ENCODE assay signal across 21 cellular contexts in genomic region chr3:58627941-58628340, GRCh38. TPM values are rescaled to one million over a fixed set of nuclear protein-coding genes. Genes with fewer than 3 reads are reported as not detected.
DNase-seq lines count a peak whose midpoint lies in the region; ATAC-seq and TF ChIP-seq lines count a peak whose summit lies in the region.
"Had no signal": no experiment of that assay in that cellular context is flagged by ENCODE, and none has a peak within 500 bp of the region (broad histone marks: within the 10 kb centered on the region; RNA-seq: fewer than 3 reads in every experiment).

No MANE protein-coding gene starts in this region.

- H3K27ac ChIP-seq in ACC112 (ENCODE audit: low read depth, low read length) (peak overlapping the region; percentile 78), Peyer's patch (peak overlapping the region; percentile 37 to 79 (median 59)), sigmoid colon (peak overlapping the region; percentile 38 to 72 (median 54))

- 45 to 72% methylated on average over 6 of the region's 6 CpGs for WGBS in sigmoid colon, 2 donors

- H2AFZ ChIP-seq in ACC112 (ENCODE audit: low read length, unreplicated experiment): no peak overlapping the region

- TF ChIP-seq CTCF in Peyer's patch (IDR thresholded peaks at IDR 0.05): no peak
- no peak for TF ChIP-seq CTCF in sigmoid colon (IDR thresholded peaks at IDR 0.05)

- H3K9me3 Mint-ChIP-seq in activated T-cell treated with anti-CD3 and anti-CD28 coated beads, Interleukin-2, amount 50 U/mL, for 4 hours: no peaks in the 10 kb centered on the region
- H3K9me3 Mint-ChIP-seq: activated naive CD8-positive, alpha-beta T cell treated with anti-CD3 and anti-CD28 coated beads for 36 hours; CD4-positive, alpha-beta T cell; stimulated activated naive CD8-positive, alpha-beta T cell treated with anti-CD3 and anti-CD28 coated beads, Interleukin-15, amount 100 ng/mL, for 72 hours had no signal

- H3K4me3 Mint-ChIP-seq in activated T-cell treated with anti-CD3 and anti-CD28 coated beads, Interleukin-2, amount 50 U/mL, for 4 hours: no peak overlapping the region
- H3K4me3 Mint-ChIP-seq: activated naive CD8-positive, alpha-beta T cell treated with anti-CD3 and anti-CD28 coated beads for 36 hours; CD4-positive, alpha-beta T cell; stimulated activated naive CD8-positive, alpha-beta T cell treated with anti-CD3 and anti-CD28 coated beads, Interleukin-15, amount 100 ng/mL, for 72 hours had no signal

- H3K9me3 ChIP-seq in Peyer's patch (no peaks in the 10 kb centered on the region), sigmoid colon (no peaks in the 10 kb centered on the region)
- H3K9me3 ChIP-seq: left lung had no signal

- no peaks in the 10 kb centered on the region for H3K4me1 Mint-ChIP-seq in activated T-cell treated with anti-CD3 and anti-CD28 coated beads, Interleukin-2, amount 50 U/mL, for 4 hours (ENCODE audit: low read depth)
- H3K4me1 Mint-ChIP-seq: activated naive CD8-positive, alpha-beta T cell treated with anti-CD3 and anti-CD28 coated beads for 36 hours; stimulated activated naive CD8-positive, alpha-beta T cell treated with anti-CD3 and anti-CD28 coated beads, Interleukin-15, amount 100 ng/mL, for 72 hours had no signal

- no peak for DNase-seq in Peyer's patch
- peak; percentile 16 for DNase-seq in iris pigment epithelial cell (ENCODE audit: low read depth)
- DNase-seq in sigmoid colon: no peak
- no peak for DNase-seq in activated T-cell treated with anti-CD3 and anti-CD28 coated beads, Interleukin-2, amount 50 U/mL, for 4 hours
- no peak for DNase-seq in activated effector memory CD4-positive, alpha-beta T cell treated with Interleukin-2 at 50 U/mL for 16 hours
- DNase-seq in ureter (ENCODE audit: low spot score): no peak
- DNase-seq: activated naive CD8-positive, alpha-beta T cell treated with anti-CD3 and anti-CD28 coated beads for 36 hours; CD4-positive, alpha-beta T cell; cortex of kidney; HCEC 1CT; left lung; NCI-H1436; NCI-H748 treated with DMSO at 0.1 percent for 48 hours; stimulated activated CD4-positive, alpha-beta T cell treated with anti-CD3 and anti-CD28 coated beads, Interleukin-2, amount 100 ng/mL, for 48 hours; stimulated activated naive CD8-positive, alpha-beta T cell treated with anti-CD3 and anti-CD28 coated beads, Interleukin-15, amount 100 ng/mL, for 72 hours had no signal

- TF ChIP-seq EP300 in sigmoid colon (IDR thresholded peaks at IDR 0.05): no peak

- H3K4me1 ChIP-seq in ACC112 (ENCODE audit: control insufficient read depth, insufficient read depth, low read length, unreplicated experiment) (peaks cover 30% of the 10 kb centered on the region), Peyer's patch (peaks cover 0 to 31% (median 9%) of the 10 kb centered on the region in 4 donors), sigmoid colon (peaks cover 0 to 24% (median 21%) of the 10 kb centered on the region in 4 donors)

- TF ChIP-seq POLR2A in Peyer's patch (IDR thresholded peaks at IDR 0.05) (no peak), sigmoid colon (IDR thresholded peaks at IDR 0.05) (no peak)

- H3K36me3 Mint-ChIP-seq in activated T-cell treated with anti-CD3 and anti-CD28 coated beads, Interleukin-2, amount 50 U/mL, for 4 hours (ENCODE audit: insufficient read depth): no peaks in the 10 kb centered on the region
- H3K36me3 Mint-ChIP-seq: activated naive CD8-positive, alpha-beta T cell treated with anti-CD3 and anti-CD28 coated beads for 36 hours had no signal

- peaks cover 11% of the 10 kb centered on the region for H3K27me3 Mint-ChIP-seq in activated T-cell treated with anti-CD3 and anti-CD28 coated beads, Interleukin-2, amount 50 U/mL, for 4 hours (ENCODE audit: low read depth)
- H3K27me3 Mint-ChIP-seq: activated naive CD8-positive, alpha-beta T cell treated with anti-CD3 and anti-CD28 coated beads for 36 hours; CD4-positive, alpha-beta T cell had no signal

- H3K27me3 ChIP-seq in ACC112 (ENCODE audit: insufficient read depth, low read length): no peaks in the 10 kb centered on the region
- H3K27me3 ChIP-seq in Peyer's patch: no peaks in the 10 kb centered on the region
- no peaks in the 10 kb centered on the region for H3K27me3 ChIP-seq in sigmoid colon
- H3K27me3 ChIP-seq: left lung had no signal

- ATAC-seq in activated T-cell treated with anti-CD3 and anti-CD28 coated beads, Interleukin-2, amount 50 U/mL, for 4 hours: no peak
- no peak for ATAC-seq in HG03439 (IDR thresholded peaks at IDR 0.05; ENCODE audit: unreplicated experiment)
- ATAC-seq: GM12878; stimulated activated naive CD8-positive, alpha-beta T cell treated with anti-CD3 and anti-CD28 coated beads, Interleukin-15, amount 100 ng/mL, for 72 hours had no signal

- H3K36me3 ChIP-seq in ACC112 (ENCODE audit: insufficient read depth, low read length) (no peaks in the 10 kb centered on the region), Peyer's patch (no peaks in the 10 kb centered on the region), sigmoid colon (no peaks in the 10 kb centered on the region)
- H3K36me3 ChIP-seq: left lung had no signal

- H3K4me3 ChIP-seq in ACC112 (ENCODE audit: low read depth, low read length) (no peak overlapping the region), Peyer's patch (no peak overlapping the region), sigmoid colon (no peak overlapping the region)
- H3K4me3 ChIP-seq: GM12878, left lung had no signal

- intact Hi-C loops in sigmoid colon (cut with DNase I): no loop called here

- no peaks in the 10 kb centered on the region for H3K79me2 ChIP-seq in ACC112 (ENCODE audit: control insufficient read depth, insufficient read depth, low read length, unreplicated experiment)

RNA-seq across cellular contexts. Expression of gene FAM3D, which starts 38.6 kb away (rescaled TPM):
- total RNA-seq in Peyer's patch (100 to 1,000 TPM in 3 of 4 donors, 10 to 100 TPM in 1; 47.0 to 200 (median 135) TPM), sigmoid colon (1 to 10 TPM in 1 of 4 donors, under 1 TPM in 1, not detected in 2; 0.36 to 1.7 TPM), ureter (41.3 TPM)
- polyA plus RNA-seq in sigmoid colon: 100 to 1,000 TPM; 215 to 477 (median 356) TPM
- total RNA-seq in activated T-cell treated with anti-CD3 and anti-CD28 coated beads, Interleukin-2, amount 50 U/mL, for 4 hours: not detected
- total RNA-seq: activated naive CD8-positive, alpha-beta T cell treated with anti-CD3 and anti-CD28 coated beads for 36 hours; CD4-positive, alpha-beta T cell; frontal cortex; GM12878; M059J; skeletal muscle tissue had no signal

RNA-seq across cellular contexts. Expression of gene FAM107A, which starts 50.8 kb away (rescaled TPM):
- total RNA-seq in Peyer's patch (10 to 100 TPM; 11.0 to 93.3 (median 24.3) TPM), sigmoid colon (10 to 100 TPM; 26.3 to 56.7 (median 33.9) TPM), ureter (102 TPM)
- polyA plus RNA-seq in sigmoid colon: 10 to 100 TPM; 10.9 to 36.6 (median 18.1) TPM
- total RNA-seq in activated T-cell treated with anti-CD3 and anti-CD28 coated beads, Interleukin-2, amount 50 U/mL, for 4 hours: not detected
- total RNA-seq: activated naive CD8-positive, alpha-beta T cell treated with anti-CD3 and anti-CD28 coated beads for 36 hours; CD4-positive, alpha-beta T cell; GM12878 had no signal
- polyA plus RNA-seq: GM12878 had no signal

Comparison
In these comparisons a context has a peak if more than half of its experiments do, and no peak if none do; other contexts are left out.
1. RNA of gene FAM3D, which starts 38.6 kb away (total RNA-seq): 47.0 to 200 TPM in Peyer's patch and 41.3 TPM in ureter (single experiment); 0.36 to 1.7 TPM in sigmoid colon and not detected in activated T-cell treated with anti-CD3 and anti-CD28 coated beads, Interleukin-2, amount 50 U/mL, for 4 hours; every median in the first group is over 10 times any median in the second.
2. RNA of gene FAM107A, which starts 50.8 kb away (total RNA-seq): 102 TPM in ureter (single experiment), 26.3 to 56.7 TPM in sigmoid colon and 11.0 to 93.3 TPM in Peyer's patch; not detected in activated T-cell treated with anti-CD3 and anti-CD28 coated beads, Interleukin-2, amount 50 U/mL, for 4 hours; every median in the first group is over 10 times any median in the second.
3. Peak in every context shown above with its lines, with median percentiles within 50 percentile points of each other: H3K27ac ChIP-seq.